ENCODE assay signal across 15 cellular contexts in the genomic region with DNA sequence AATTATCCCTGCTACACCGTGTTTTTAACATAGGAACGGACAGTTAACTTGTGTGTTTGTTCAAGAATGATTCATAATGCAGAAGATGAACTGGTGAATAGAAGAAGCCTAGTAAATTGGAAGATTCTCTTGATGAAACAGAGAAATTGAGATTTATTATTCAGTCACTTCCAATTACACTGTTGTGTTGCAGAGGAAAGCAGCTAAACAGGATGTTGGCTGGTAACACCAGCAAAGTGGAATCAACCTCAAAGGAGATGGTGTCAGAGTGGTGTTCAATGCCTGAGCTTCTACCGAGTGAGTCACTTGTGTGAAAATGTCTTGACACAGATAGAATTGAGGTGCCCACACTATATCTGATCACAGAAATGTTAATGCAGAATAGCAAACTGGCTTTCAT.
DNase-seq lines count a peak whose midpoint lies in the region; ATAC-seq and TF ChIP-seq lines count a peak whose summit lies in the region.
"Had no signal": no experiment of that assay in that cellular context is flagged by ENCODE, and none has a peak within 500 bp of the region (broad histone marks: within the 10 kb centered on the region; RNA-seq: fewer than 3 reads in every experiment).

No MANE protein-coding gene starts in this region.

- no peaks in the 10 kb centered on the region for H3K36me3 ChIP-seq in prostate gland
- H3K36me3 ChIP-seq: brain microvascular endothelial cell, right lobe of liver, tibial nerve had no signal

- no peak overlapping the region for H3K4me3 Mint-ChIP-seq in T-cell
- H3K4me3 Mint-ChIP-seq in activated T-helper 2 cell treated with anti-CD3 and anti-CD28 coated beads, Interferon-gamma antibody, Interleukin-2, Interleukin-4, amounts not matched to agents 10 μg/mL and 5 μg/mL and 100 μg/mL, durations not matched to agents 14 hours and 24 hours and 36 hours (ENCODE audit: low read depth) = no peak overlapping the region
- H3K4me3 Mint-ChIP-seq in osteocyte (ENCODE audit: unreplicated experiment) = no peak overlapping the region
- H3K4me3 Mint-ChIP-seq: nephron had no signal

- 72% methylated on average over 3 of the region's 3 CpGs for WGBS in prostate gland

- POLR2A ChIA-PET in T-cell (lab: Charles Lee) = no interaction called here

- H3K4me1 Mint-ChIP-seq in T-cell = peaks cover 14 to 34% (median 25%) of the 10 kb centered on the region in 3 donors
- peaks cover 29% of the 10 kb centered on the region for H3K4me1 Mint-ChIP-seq in activated T-helper 2 cell treated with anti-CD3 and anti-CD28 coated beads, Interferon-gamma antibody, Interleukin-2, Interleukin-4, amounts not matched to agents 10 μg/mL and 5 μg/mL and 100 μg/mL, durations not matched to agents 14 hours and 24 hours and 36 hours (ENCODE audit: low read depth)
- peaks cover 5% of the 10 kb centered on the region for H3K4me1 Mint-ChIP-seq in osteocyte (ENCODE audit: unreplicated experiment)
- H3K4me1 Mint-ChIP-seq: nephron had no signal

- H3K27ac ChIP-seq in prostate gland = no peak overlapping the region
- H3K27ac ChIP-seq: brain microvascular endothelial cell, right lobe of liver, tibial nerve had no signal

- no peaks in the 10 kb centered on the region for H3K9me3 ChIP-seq in prostate gland
- H3K9me3 ChIP-seq: right lobe of liver, tibial nerve had no signal

- no peak overlapping the region for H3K4me3 ChIP-seq in prostate gland
- H3K4me3 ChIP-seq: right lobe of liver, tibial nerve had no signal

- no peaks in the 10 kb centered on the region for H3K27me3 ChIP-seq in prostate gland (replicated peaks; ENCODE audit: insufficient read depth)
- H3K27me3 ChIP-seq: brain microvascular endothelial cell, right lobe of liver, tibial nerve had no signal

- ATAC-seq in T-cell (replicated peaks in 1 of 4) = peak; percentile 78 to 96 (median 88)

- no peak for TF ChIP-seq POLR2A in prostate gland (IDR thresholded peaks at IDR 0.05)

- no peaks in the 10 kb centered on the region for H3K9me3 Mint-ChIP-seq in T-cell
- no peaks in the 10 kb centered on the region for H3K9me3 Mint-ChIP-seq in activated T-helper 2 cell treated with anti-CD3 and anti-CD28 coated beads, Interferon-gamma antibody, Interleukin-2, Interleukin-4, amounts not matched to agents 10 μg/mL and 5 μg/mL and 100 μg/mL, durations not matched to agents 14 hours and 24 hours and 36 hours
- no peaks in the 10 kb centered on the region for H3K9me3 Mint-ChIP-seq in osteocyte (ENCODE audit: unreplicated experiment)
- H3K9me3 Mint-ChIP-seq: nephron had no signal

- H3K36me3 Mint-ChIP-seq in T-cell = peaks cover 15% of the 10 kb centered on the region
- H3K36me3 Mint-ChIP-seq in activated T-helper 2 cell treated with anti-CD3 and anti-CD28 coated beads, Interferon-gamma antibody, Interleukin-2, Interleukin-4, amounts not matched to agents 10 μg/mL and 5 μg/mL and 100 μg/mL, durations not matched to agents 14 hours and 24 hours and 36 hours (ENCODE audit: low read depth) = no peaks in the 10 kb centered on the region
- H3K36me3 Mint-ChIP-seq in osteocyte (ENCODE audit: unreplicated experiment) = peaks cover 4% of the 10 kb centered on the region

- H3K4me1 ChIP-seq in prostate gland (replicated peaks) = no peaks in the 10 kb centered on the region

- H3K27me3 Mint-ChIP-seq in T-cell (no peaks in the 10 kb centered on the region), osteocyte (ENCODE audit: unreplicated experiment) (no peaks in the 10 kb centered on the region)
- no peaks in the 10 kb centered on the region for H3K27me3 Mint-ChIP-seq in activated T-helper 2 cell treated with anti-CD3 and anti-CD28 coated beads, Interferon-gamma antibody, Interleukin-2, Interleukin-4, amounts not matched to agents 10 μg/mL and 5 μg/mL and 100 μg/mL, durations not matched to agents 14 hours and 24 hours and 36 hours (ENCODE audit: low read depth)

- H3K27ac Mint-ChIP-seq in T-cell (peak overlapping the region in 1 of 2 donors; percentile 39), osteocyte (ENCODE audit: unreplicated experiment) (no peak overlapping the region)
- H3K27ac Mint-ChIP-seq in activated T-helper 2 cell treated with anti-CD3 and anti-CD28 coated beads, Interferon-gamma antibody, Interleukin-2, Interleukin-4, amounts not matched to agents 10 μg/mL and 5 μg/mL and 100 μg/mL, durations not matched to agents 14 hours and 24 hours and 36 hours = no peak overlapping the region
- H3K27ac Mint-ChIP-seq: nephron had no signal

- intact Hi-C loops in prostate gland (cut with DNase I) = no loop called here
- intact Hi-C loops in activated T-helper 2 cell treated with anti-CD3 and anti-CD28 coated beads, Interferon-gamma antibody, Interleukin-2, Interleukin-4, amounts not matched to agents 10 μg/mL and 5 μg/mL and 100 μg/mL, durations not matched to agents 14 hours and 24 hours and 36 hours (cut with micrococcal nuclease) = loop anchor here (5.0 to 10.0 kb wide), 4 partner anchors 111 to 809 kb away; a partner anchor contains a TSS

- no peak for TF ChIP-seq CTCF in prostate gland (IDR thresholded peaks at IDR 0.05)
- TF ChIP-seq CTCF in osteocyte (IDR thresholded peaks at IDR 0.05) = no peak

- CTCF ChIA-PET in T-cell (lab: Charles Lee) = interaction anchor here in 1 of 2 donors (0.5 to 1.0 kb wide), 4 partner anchors 808 to 920 kb away, joined by 3 to 6 read pairs (median 3); a partner anchor contains a TSS

- DNase-seq in activated CD4-positive, alpha-beta T cell treated with anti-CD3 and anti-CD28 coated beads for 4 hours = peak; percentile 5 to 18
- DNase-seq in activated CD4-positive, alpha-beta T cell treated with anti-CD3 and anti-CD28 coated beads for 1 hour = no peak
- DNase-seq in T-cell (peak in 29 of 34 experiments; percentile 1 to 48 (median 19)), prostate gland (ENCODE audit: low spot score) (no peak), osteocyte (ENCODE audit: extremely low spot score, unreplicated experiment) (no peak)
- DNase-seq in effector CD4-positive, alpha-beta T cell = peak; percentile 2
- peak in 2 of 3 experiments; percentile 0 to 1 for DNase-seq in stimulated activated CD4-positive, alpha-beta T cell treated with anti-CD3 and anti-CD28 coated beads, TNF-alpha, amount 100 ng/mL, for 4 hours (ENCODE audit: low read depth in 3 of 3)
- DNase-seq in activated T-helper 2 cell treated with anti-CD3 and anti-CD28 coated beads, Interferon-gamma antibody, Interleukin-2, Interleukin-4, amounts not matched to agents 10 μg/mL and 5 μg/mL and 100 μg/mL, durations not matched to agents 14 hours and 24 hours and 36 hours (ENCODE audit: low spot score) = no peak
- DNase-seq: brain microvascular endothelial cell, Calu3, kidney glomerular epithelial cell, MV-4-11, right lobe of liver had no signal

Comparison
In these comparisons a context has a peak if more than half of its experiments do, and no peak if none do; other contexts are left out.
1. DNase-seq: peak in activated CD4-positive, alpha-beta T cell treated with anti-CD3 and anti-CD28 coated beads for 4 hours (2 of 2), T-cell (29 of 34), effector CD4-positive, alpha-beta T cell (single experiment) and stimulated activated CD4-positive, alpha-beta T cell treated with anti-CD3 and anti-CD28 coated beads, TNF-alpha, amount 100 ng/mL, for 4 hours (2 of 3); none in activated CD4-positive, alpha-beta T cell treated with anti-CD3 and anti-CD28 coated beads for 1 hour (single experiment), prostate gland (single experiment), activated T-helper 2 cell treated with anti-CD3 and anti-CD28 coated beads, Interferon-gamma antibody, Interleukin-2, Interleukin-4, amounts not matched to agents 10 μg/mL and 5 μg/mL and 100 μg/mL, durations not matched to agents 14 hours and 24 hours and 36 hours (single experiment) and osteocyte (single experiment).